14 cellular contexts compared by ENCODE assay signal in genomic region chr11:4891996-4892640, GRCh38. TPM values are rescaled to one million over a fixed set of nuclear protein-coding genes. Genes with fewer than 3 reads are reported as not detected.
DNase-seq lines count a peak whose midpoint lies in the region; ATAC-seq and TF ChIP-seq lines count a peak whose summit lies in the region.
"Had no signal": no experiment of that assay in that cellular context is flagged by ENCODE, and none has a peak within 500 bp of the region (broad histone marks: within the 10 kb centered on the region; RNA-seq: fewer than 3 reads in every experiment).

No MANE protein-coding gene starts in this region.

- no peaks in the 10 kb centered on the region for H3K4me1 ChIP-seq in left lung
- H3K4me1 ChIP-seq: parathyroid adenoma, upper lobe of left lung had no signal

- no peaks in the 10 kb centered on the region for H3K27me3 Mint-ChIP-seq in chondrocyte (ENCODE audit: low read depth)

- ATAC-seq in left lung = peak; percentile 75
- no peak for ATAC-seq in HG03469 (IDR thresholded peaks at IDR 0.05; ENCODE audit: unreplicated experiment)
- no peak for ATAC-seq in HG02588 (IDR thresholded peaks at IDR 0.05; ENCODE audit: unreplicated experiment)
- ATAC-seq in GM18511 (IDR thresholded peaks at IDR 0.05; ENCODE audit: unreplicated experiment) = no peak

- peaks cover 8% of the 10 kb centered on the region for H3K9me3 Mint-ChIP-seq in chondrocyte (ENCODE audit: low read depth)
- H3K9me3 Mint-ChIP-seq: H9 had no signal

- H3K36me3 Mint-ChIP-seq in chondrocyte (ENCODE audit: low read depth) = no peaks in the 10 kb centered on the region

- no peak overlapping the region for H3K4me3 ChIP-seq in left lung
- H3K4me3 ChIP-seq in MG63 = no peak overlapping the region
- H3K4me3 ChIP-seq: upper lobe of left lung had no signal

- H3K9me3 ChIP-seq in left lung (no peaks in the 10 kb centered on the region), MG63 (no peaks in the 10 kb centered on the region)
- H3K9me3 ChIP-seq: upper lobe of left lung had no signal

- H3K27ac ChIP-seq in left lung = no peak overlapping the region
- H3K27ac ChIP-seq: parathyroid adenoma, upper lobe of left lung had no signal

- TF ChIP-seq CTCF in chondrocyte (IDR thresholded peaks at IDR 0.05) = peak; percentile 55
- TF ChIP-seq CTCF in left lung (IDR thresholded peaks at IDR 0.05) = peak in 1 of 2 donors; percentile 27

- no peak overlapping the region for H3K4me3 Mint-ChIP-seq in chondrocyte (ENCODE audit: unreplicated experiment)
- H3K4me3 Mint-ChIP-seq: H9 had no signal

- intact Hi-C loops in left lung (cut with DNase I) = no loop called here

- H3K27me3 ChIP-seq in left lung (no peaks in the 10 kb centered on the region), MG63 (no peaks in the 10 kb centered on the region)
- H3K27me3 ChIP-seq: upper lobe of left lung had no signal

- H3K27ac Mint-ChIP-seq in chondrocyte (ENCODE audit: unreplicated experiment) = peak overlapping the region; percentile 15
- H3K27ac Mint-ChIP-seq: H9 had no signal

- H3K36me3 ChIP-seq in left lung = no peaks in the 10 kb centered on the region
- H3K36me3 ChIP-seq in MG63 = no peaks in the 10 kb centered on the region
- H3K36me3 ChIP-seq: upper lobe of left lung had no signal

- peaks cover 12% of the 10 kb centered on the region for H3K4me1 Mint-ChIP-seq in chondrocyte (ENCODE audit: low read depth)
- H3K4me1 Mint-ChIP-seq: H9 had no signal

- DNase-seq in Daoy (ENCODE audit: low read depth) (peak; percentile 20), M059J (ENCODE audit: low read depth) (peak; percentile 93), chondrocyte (ENCODE audit: low spot score) (no peak), left lung (no peak), MG63 (no peak)
- DNase-seq: DMS 273 treated with DMSO at 0.1 percent for 48 hours, H9, left cardiac atrium, NCI-H1436 treated with DMSO at 0.1 percent for 48 hours, upper lobe of left lung had no signal

RNA-seq across cellular contexts. Expression of gene OR51T1, which starts 10.4 kb away (rescaled TPM):
- total RNA-seq in Daoy (2014; rRNA removed; shearing (Covaris generic)) = not detected in 2 replicates
- total RNA-seq in M059J (2014; rRNA removed; shearing (Covaris generic)) = not detected in 2 replicates
- not detected in 3 replicates for total RNA-seq in chondrocyte
- total RNA-seq in left lung = not detected
- total RNA-seq in MG63 (2014; rRNA removed; shearing (Covaris generic); ENCODE audit: low replicate concordance) = not detected in 2 replicates
- total RNA-seq: H9, left cardiac atrium, upper lobe of left lung had no signal

RNA-seq across cellular contexts. Expression of gene OR51A7, which starts 11.5 kb away (rescaled TPM):
- not detected in 2 replicates for total RNA-seq in Daoy (2014; rRNA removed; shearing (Covaris generic))
- not detected in 2 replicates for total RNA-seq in M059J (2014; rRNA removed; shearing (Covaris generic))
- total RNA-seq in chondrocyte = not detected in 3 replicates
- total RNA-seq in left lung = not detected
- total RNA-seq in MG63 (2014; rRNA removed; shearing (Covaris generic); ENCODE audit: low replicate concordance) = not detected in 2 replicates
- total RNA-seq: H9, left cardiac atrium, upper lobe of left lung had no signal

RNA-seq across cellular contexts. Expression of gene OR51G2, which starts 27.0 kb away (rescaled TPM):
- not detected in 2 replicates for total RNA-seq in Daoy (2014; rRNA removed; shearing (Covaris generic))
- total RNA-seq in M059J (2014; rRNA removed; shearing (Covaris generic)) = not detected in 2 replicates
- total RNA-seq in chondrocyte = not detected in 3 replicates
- not detected for total RNA-seq in left lung
- not detected in 2 replicates for total RNA-seq in MG63 (2014; rRNA removed; shearing (Covaris generic); ENCODE audit: low replicate concordance)
- total RNA-seq: H9, left cardiac atrium, upper lobe of left lung had no signal

RNA-seq across cellular contexts. Expression of gene OR51G1, which starts 32.0 kb away (rescaled TPM):
- total RNA-seq in Daoy (2014; rRNA removed; shearing (Covaris generic)) = not detected in 2 replicates
- total RNA-seq in M059J (2014; rRNA removed; shearing (Covaris generic)) = not detected in 2 replicates
- total RNA-seq in chondrocyte (not detected in 3 replicates), left lung (not detected)
- not detected in 2 replicates for total RNA-seq in MG63 (2014; rRNA removed; shearing (Covaris generic); ENCODE audit: low replicate concordance)
- total RNA-seq: H9, left cardiac atrium, upper lobe of left lung had no signal

RNA-seq across cellular contexts. Expression of gene OR51S1, which starts 43.1 kb away (rescaled TPM):
- total RNA-seq in Daoy (2014; rRNA removed; shearing (Covaris generic)) = not detected in 2 replicates
- not detected in 2 replicates for total RNA-seq in M059J (2014; rRNA removed; shearing (Covaris generic))
- total RNA-seq in chondrocyte (not detected in 3 replicates), left lung (not detected)
- not detected in 2 replicates for total RNA-seq in MG63 (2014; rRNA removed; shearing (Covaris generic); ENCODE audit: low replicate concordance)
- total RNA-seq: H9, left cardiac atrium, upper lobe of left lung had no signal

Comparison
In these comparisons a context has a peak if more than half of its experiments do, and no peak if none do; other contexts are left out.
1. DNase-seq: peak in Daoy (single experiment) and M059J (single experiment); none in chondrocyte (single experiment), left lung (0 of 2) and MG63 (single experiment).